19 cellular contexts compared by ENCODE assay signal in the genomic region with DNA sequence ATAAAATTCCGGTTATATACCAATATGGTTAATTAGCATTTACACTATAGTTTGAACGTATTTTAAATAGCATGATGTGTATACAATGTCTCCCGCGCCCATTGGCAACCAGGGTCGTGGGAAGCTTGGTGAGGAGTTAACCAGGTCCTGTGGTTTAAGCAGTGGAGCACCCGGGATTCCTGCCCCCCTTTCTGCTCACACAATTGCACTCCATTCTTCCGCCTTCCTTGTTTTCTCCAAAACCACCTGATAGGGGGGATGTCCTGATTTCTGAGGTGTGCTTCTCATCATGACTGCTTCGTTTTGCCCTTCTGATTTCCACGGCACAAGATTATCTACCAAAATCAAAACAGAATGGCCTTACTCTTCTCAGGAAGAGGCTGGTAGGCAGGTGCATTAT. TPM values are rescaled to one million over a fixed set of nuclear protein-coding genes. Genes with fewer than 3 reads are reported as not detected.
A peak's percentile ranks its signal among the peaks of the same experiment; 100 is the strongest.
DNase-seq lines count a peak whose midpoint lies in the region; ATAC-seq, FAIRE-seq and TF ChIP-seq lines count a peak whose summit lies in the region.
"Had no signal": no experiment of that assay in that cellular context is flagged by ENCODE, and none has a peak within 500 bp of the region (broad histone marks: within the 10 kb centered on the region; RNA-seq: fewer than 3 reads in every experiment).

No MANE protein-coding gene starts in this region.

- TF ChIP-seq RAD21 in HepG2 (CRISPR knock-in tag; IDR thresholded peaks at IDR 0.05) = no peak

- no peak for TF ChIP-seq POLR2A in HepG2 (IDR thresholded peaks at IDR 0.05; ENCODE audit: insufficient read depth in 1 of 2, low read depth in 2 of 2, low read length in 2 of 2)

- H3K9me3 ChIP-seq in DND-41 (ENCODE audit: insufficient read depth, low read length, severe bottlenecking) (no peaks in the 10 kb centered on the region), PC-3 (ENCODE audit: low read length) (no peaks in the 10 kb centered on the region), mammary epithelial cell (replicated peaks; ENCODE audit: insufficient read depth, low read length) (no peaks in the 10 kb centered on the region), neural progenitor cell (ENCODE audit: low read depth) (no peaks in the 10 kb centered on the region), HepG2 (ENCODE audit: low read length) (no peaks in the 10 kb centered on the region)
- H3K9me3 ChIP-seq: HAP-1 had no signal

- H3K27ac ChIP-seq in DND-41 (ENCODE audit: low read length) = 0 out of 2 replicates have a peak overlapping the region, but pooled peaks have one; percentile 11
- H3K27ac ChIP-seq in PC-3 (ENCODE audit: low read length) = no peak overlapping the region
- no peak overlapping the region for H3K27ac ChIP-seq in mammary epithelial cell (ENCODE audit: insufficient read depth, low read depth, low read length)
- H3K27ac ChIP-seq in neural progenitor cell = no peak overlapping the region
- no peak overlapping the region for H3K27ac ChIP-seq in HepG2 (ENCODE audit: extremely low read length, insufficient read depth, low read length)
- H3K27ac ChIP-seq: BLaER1 treated with 17β-estradiol and CSF1 and Interleukin-3, amounts not matched to agents 10 nM and 100 nM; KMS-11 had no signal

- TSS peak; percentile 4 for BruUV-seq in PC-3 (replicated peaks; lab: Mats Ljungman, UMichigan)
- BruUV-seq in mammary epithelial cell (replicated peaks; lab: Mats Ljungman, UMichigan) = TSS peak; percentile 62
- no TSS peak for BruUV-seq in HepG2 (replicated peaks; lab: Mats Ljungman, UMichigan)

- POLR2A ChIA-PET in PC-3 (lab: Charles Lee; ENCODE audit: unreplicated experiment) = no interaction called here
- POLR2A ChIA-PET in activated CD4-positive, alpha-beta T cell treated with anti-CD3 and anti-CD28 coated beads for 36 hours (lab: Charles Lee) = interaction anchor here (0.7 kb wide), 1 partner anchor 16 kb away, joined by 3 read pairs; no protein-coding TSS in a partner anchor
- POLR2A ChIA-PET in HepG2 (lab: Yijun Ruan, JAX) = no interaction called here

- in situ Hi-C loops in mammary epithelial cell (cut with MboI; ENCODE audit: low sequenced_read_pairs in 2 of 2) = no loop called here
- in situ Hi-C loops in HepG2 (cut with HindIII; ENCODE audit: extremely low pct_ligation_motif_present, low pct_unique_long_range_greater_than_20kb) = no loop called here

- no peak overlapping the region for H3K27ac Mint-ChIP-seq in neural progenitor cell
- no peak overlapping the region for H3K27ac Mint-ChIP-seq in activated CD4-positive, alpha-beta T cell treated with anti-CD3 and anti-CD28 coated beads for 36 hours
- H3K27ac Mint-ChIP-seq: B cell; CD8-positive, alpha-beta T cell had no signal

- TF ChIP-seq EP300 in HepG2 (IDR thresholded peaks at IDR 0.05; ENCODE audit: low read depth in 2 of 2, low read length in 2 of 2) (no peak), HepG2 (CRISPR knock-in tag; IDR thresholded peaks at IDR 0.05; ENCODE audit: borderline replicate concordance) (no peak)

- peaks cover 3% of the 10 kb centered on the region for H3K9me3 Mint-ChIP-seq in neural progenitor cell
- H3K9me3 Mint-ChIP-seq in activated CD4-positive, alpha-beta T cell treated with anti-CD3 and anti-CD28 coated beads for 36 hours (ENCODE audit: low read depth) = peaks cover 5% of the 10 kb centered on the region
- H3K9me3 Mint-ChIP-seq: CD8-positive, alpha-beta T cell had no signal

- H3K4me3 ChIP-seq in DND-41 (ENCODE audit: low read depth in 1 of 2, low read length in 2 of 2) = no peak overlapping the region
- H3K4me3 ChIP-seq in PC-3 (ENCODE audit: low read length) = no peak overlapping the region
- no peak overlapping the region for H3K4me3 ChIP-seq in mammary epithelial cell (replicated peaks in 1 of 3; ENCODE audit: insufficient read depth in 1 of 3, low read depth in 2 of 3, low read length in 3 of 3)
- H3K4me3 ChIP-seq in neural progenitor cell = no peak overlapping the region
- no peak overlapping the region for H3K4me3 ChIP-seq in HepG2 (replicated peaks in 1 of 3; ENCODE audit: insufficient read depth in 1 of 3, low read depth in 2 of 3, low read length in 3 of 3)
- H3K4me3 ChIP-seq: BLaER1 treated with 17β-estradiol and CSF1 and Interleukin-3, amounts not matched to agents 10 nM and 100 nM; HAP-1 had no signal

- WGBS in mammary epithelial cell (ENCODE audit: low coverage, missing lambda C conversion rate) = 82% methylated on average over 9 of the region's 9 CpGs
- WGBS in HepG2 (ENCODE audit: low lambda C conversion rate) = 95% methylated on average over 9 of the region's 9 CpGs

- dilution Hi-C loops in mammary epithelial cell (cut with HindIII; ENCODE audit: low sequenced_read_pairs) = no loop called here

- no peaks in the 10 kb centered on the region for H3K79me2 ChIP-seq in DND-41 (ENCODE audit: insufficient read depth, low read length)
- H3K79me2 ChIP-seq in PC-3 (ENCODE audit: low read length) = no peaks in the 10 kb centered on the region
- no peaks in the 10 kb centered on the region for H3K79me2 ChIP-seq in mammary epithelial cell (ENCODE audit: insufficient read depth, low read length)
- no peaks in the 10 kb centered on the region for H3K79me2 ChIP-seq in neural progenitor cell (ENCODE audit: low read depth)
- H3K79me2 ChIP-seq in HepG2 (ENCODE audit: insufficient read depth, low read length) = no peaks in the 10 kb centered on the region

- no peaks in the 10 kb centered on the region for H3F3A ChIP-seq in PC-3 (ENCODE audit: low read length, unreplicated experiment)
- H3F3A ChIP-seq in neural progenitor cell (ENCODE audit: low read depth) = peaks cover 5% of the 10 kb centered on the region

- H4K20me1 ChIP-seq in DND-41 (ENCODE audit: insufficient read depth, low read length) (no peaks in the 10 kb centered on the region), PC-3 (ENCODE audit: low read length) (no peaks in the 10 kb centered on the region), mammary epithelial cell (ENCODE audit: insufficient read depth, low read length) (no peaks in the 10 kb centered on the region), neural progenitor cell (ENCODE audit: low read depth) (no peaks in the 10 kb centered on the region), HepG2 (ENCODE audit: insufficient read depth, low read length) (no peaks in the 10 kb centered on the region)

- H3K36me3 Mint-ChIP-seq in neural progenitor cell = peaks cover 13% of the 10 kb centered on the region
- peaks cover 7% of the 10 kb centered on the region for H3K36me3 Mint-ChIP-seq in activated CD4-positive, alpha-beta T cell treated with anti-CD3 and anti-CD28 coated beads for 36 hours (ENCODE audit: low read depth)

- H3K4me2 ChIP-seq in DND-41 (ENCODE audit: insufficient read depth, low read length) = no peak overlapping the region
- no peak overlapping the region for H3K4me2 ChIP-seq in PC-3 (ENCODE audit: low read length)
- no peak overlapping the region for H3K4me2 ChIP-seq in mammary epithelial cell (ENCODE audit: insufficient read depth, low read depth, low read length)
- no peak overlapping the region for H3K4me2 ChIP-seq in neural progenitor cell
- H3K4me2 ChIP-seq in HepG2 (ENCODE audit: low read depth, low read length) = no peak overlapping the region
- H3K4me2 ChIP-seq: BLaER1 treated with 17β-estradiol and CSF1 and Interleukin-3, amounts not matched to agents 10 nM and 100 nM; KMS-11 had no signal

- H2AFZ ChIP-seq in DND-41 (ENCODE audit: low read depth, low read length) = no peak overlapping the region
- H2AFZ ChIP-seq in PC-3 (ENCODE audit: low read length) = no peak overlapping the region
- no peak overlapping the region for H2AFZ ChIP-seq in mammary epithelial cell (ENCODE audit: low read depth, low read length)
- H2AFZ ChIP-seq in neural progenitor cell (replicated peaks) = no peak overlapping the region
- H2AFZ ChIP-seq in HepG2 (ENCODE audit: low read length) = no peak overlapping the region

- H3K4me1 Mint-ChIP-seq in neural progenitor cell = peaks cover 3% of the 10 kb centered on the region
- H3K4me1 Mint-ChIP-seq in activated CD4-positive, alpha-beta T cell treated with anti-CD3 and anti-CD28 coated beads for 36 hours = no peaks in the 10 kb centered on the region
- H3K4me1 Mint-ChIP-seq: B cell had no signal

- H3K36me3 ChIP-seq in DND-41 (ENCODE audit: insufficient read depth, low read length) (peaks cover 8% of the 10 kb centered on the region), PC-3 (ENCODE audit: low read depth, low read length) (no peaks in the 10 kb centered on the region), mammary epithelial cell (ENCODE audit: insufficient read depth, low read length) (no peaks in the 10 kb centered on the region), neural progenitor cell (no peaks in the 10 kb centered on the region), HepG2 (replicated peaks in 1 of 2; ENCODE audit: control insufficient read depth in 1 of 2, insufficient read depth in 2 of 2, low read length in 2 of 2) (peaks cover 15 to 20% of the 10 kb centered on the region in 2 experiments)
- H3K36me3 ChIP-seq: HAP-1 had no signal

- no peak overlapping the region for H3K4me3 Mint-ChIP-seq in neural progenitor cell
- no peak overlapping the region for H3K4me3 Mint-ChIP-seq in activated CD4-positive, alpha-beta T cell treated with anti-CD3 and anti-CD28 coated beads for 36 hours
- H3K4me3 Mint-ChIP-seq: B cell; CD8-positive, alpha-beta T cell had no signal

- DNase-seq in DND-41 = no peak
- DNase-seq in PC-3 = no peak
- no peak for DNase-seq in mammary epithelial cell
- peak; percentile 1 for DNase-seq in neural progenitor cell (ENCODE audit: low spot score)
- DNase-seq in D341Med (ENCODE audit: low spot score) = no peak
- no peak for DNase-seq in activated CD4-positive, alpha-beta T cell treated with anti-CD3 and anti-CD28 coated beads for 36 hours
- no peak for DNase-seq in HepG2 (ENCODE audit: low spot score)
- DNase-seq: 8988T; Calu3; CD8-positive, alpha-beta T cell; GF-D8 had no signal

- intact Hi-C loops in PC-3 (cut with micrococcal nuclease) = no loop called here
- intact Hi-C loops in mammary epithelial cell (cut with micrococcal nuclease) = no loop called here
- intact Hi-C loops in activated CD4-positive, alpha-beta T cell treated with anti-CD3 and anti-CD28 coated beads for 36 hours (cut with DNase I, micrococcal nuclease) = no loop called here
- intact Hi-C loops in HepG2 (cut with micrococcal nuclease; ENCODE audit: unreplicated experiment) = no loop called here

- ATAC-seq in DND-41 (ENCODE audit: insufficient read depth, low read depth) = no peak
- no peak for ATAC-seq in PC-3
- no peak for ATAC-seq in HG03039 (IDR thresholded peaks at IDR 0.05; ENCODE audit: unreplicated experiment)
- ATAC-seq in activated CD4-positive, alpha-beta T cell treated with anti-CD3 and anti-CD28 coated beads for 36 hours = no peak
- no peak for ATAC-seq in HepG2
- ATAC-seq: CD8-positive, alpha-beta T cell had no signal

- CTCF ChIA-PET in PC-3 (lab: Charles Lee) = no interaction called here
- CTCF ChIA-PET in mammary epithelial cell (lab: Charles Lee; ENCODE audit: low non-redundant PET) = no interaction called here
- CTCF ChIA-PET in activated CD4-positive, alpha-beta T cell treated with anti-CD3 and anti-CD28 coated beads for 36 hours (lab: Charles Lee) = no interaction called here
- CTCF ChIA-PET in HepG2 (lab: Yijun Ruan, JAX; ENCODE audit: low intra/inter-chr PET ratio, low total read pairs) = no interaction called here

- H3K27me3 ChIP-seq in DND-41 (ENCODE audit: insufficient read depth, low read length, poor library complexity) (no peaks in the 10 kb centered on the region), PC-3 (ENCODE audit: low read length) (no peaks in the 10 kb centered on the region), mammary epithelial cell (ENCODE audit: insufficient read depth, low read length) (no peaks in the 10 kb centered on the region), neural progenitor cell (no peaks in the 10 kb centered on the region), HepG2 (ENCODE audit: control insufficient read depth in 1 of 2, insufficient read depth in 2 of 2, low read length in 2 of 2) (no peaks in the 10 kb centered on the region)
- H3K27me3 ChIP-seq: BLaER1 treated with 17β-estradiol and CSF1 and Interleukin-3, amounts not matched to agents 10 nM and 100 nM had no signal

- FAIRE-seq in HepG2 (lab: Jason Lieb, UNC) = no peak
- FAIRE-seq: GM12891, GM19239, HTR-8/SVneo had no signal

- H3K27me3 Mint-ChIP-seq in neural progenitor cell (ENCODE audit: insufficient read depth, low read depth) = peaks cover 2% of the 10 kb centered on the region
- no peaks in the 10 kb centered on the region for H3K27me3 Mint-ChIP-seq in activated CD4-positive, alpha-beta T cell treated with anti-CD3 and anti-CD28 coated beads for 36 hours
- H3K27me3 Mint-ChIP-seq: B cell had no signal

- H3K4me1 ChIP-seq in DND-41 (ENCODE audit: insufficient read depth, low read length) (no peaks in the 10 kb centered on the region), PC-3 (ENCODE audit: insufficient read depth, low read length) (no peaks in the 10 kb centered on the region), mammary epithelial cell (ENCODE audit: insufficient read depth, low read length) (no peaks in the 10 kb centered on the region), neural progenitor cell (peaks cover 8% of the 10 kb centered on the region), HepG2 (ENCODE audit: insufficient read depth, low read length) (no peaks in the 10 kb centered on the region)
- H3K4me1 ChIP-seq: HAP-1 had no signal

- no peak overlapping the region for H3K9ac ChIP-seq in DND-41 (ENCODE audit: low read depth, low read length)
- no peak overlapping the region for H3K9ac ChIP-seq in PC-3 (ENCODE audit: low read length)
- no peak overlapping the region for H3K9ac ChIP-seq in mammary epithelial cell (ENCODE audit: insufficient read depth, low read length)
- no peak overlapping the region for H3K9ac ChIP-seq in neural progenitor cell
- H3K9ac ChIP-seq in HepG2 (ENCODE audit: insufficient read depth, low read depth, low read length) = no peak overlapping the region
- H3K9ac ChIP-seq: BLaER1 treated with 17β-estradiol and CSF1 and Interleukin-3, amounts not matched to agents 10 nM and 100 nM; KMS-11 had no signal

- no peaks in the 10 kb centered on the region for H3K9me2 ChIP-seq in PC-3 (replicated peaks; ENCODE audit: low read length)

- TF ChIP-seq CTCF in DND-41 (IDR thresholded peaks at IDR 0.05; ENCODE audit: borderline replicate concordance, extremely low read depth, low read length, poor library complexity, severe bottlenecking) = no peak
- no peak for TF ChIP-seq CTCF in PC-3 (conservative IDR thresholded peaks at IDR 0.05; ENCODE audit: low read depth, low read length)
- TF ChIP-seq CTCF in mammary epithelial cell (conservative IDR thresholded peaks at IDR 0.05 in 1 of 2, IDR thresholded peaks at IDR 0.05 in 1 of 2; ENCODE audit: extremely low read depth in 1 of 2, insufficient read depth in 1 of 2, low read depth in 1 of 2, low read length in 2 of 2) = no peak
- TF ChIP-seq CTCF in neural progenitor cell (IDR thresholded peaks at IDR 0.05) = no peak
- no peak for TF ChIP-seq CTCF in HepG2 (CRISPR knock-in tag; IDR thresholded peaks at IDR 0.05)

RNA-seq across cellular contexts. Expression of a gene that starts 35.8 kb away (rescaled TPM):
- total RNA-seq in PC-3 (2014; rRNA removed) = 19.6 and 20.2 TPM in 2 replicates
- 10 to 100 TPM; 44.9 to 79.0 TPM for total RNA-seq in mammary epithelial cell
- polyA plus RNA-seq in mammary epithelial cell = 40.2 TPM
- polyA minus RNA-seq in mammary epithelial cell = 61.3 TPM
- 27.8 and 29.5 TPM in 2 replicates for total RNA-seq in neural progenitor cell (ENCODE audit: low replicate concordance)
- 10 to 100 TPM; 14.0 to 17.6 TPM for total RNA-seq in activated CD4-positive, alpha-beta T cell treated with anti-CD3 and anti-CD28 coated beads for 36 hours
- total RNA-seq in HepG2 (2016; rRNA removed; fragmentation: Illumina TruSeq; extraction: Trizol) = 27.1 and 29.4 TPM in 2 replicates
- total RNA-seq in HepG2 (2016; cell fraction: cytosol; rRNA removed; fragmentation: Illumina TruSeq; extraction: Trizol; ENCODE audit: low read depth) = 42.3 and 43.2 TPM in 2 replicates
- total RNA-seq in HepG2 (2016; cell fraction: insoluble cytoplasmic fraction; rRNA removed; fragmentation: Illumina TruSeq; extraction: Trizol) = 26.8 and 26.9 TPM in 2 replicates
- total RNA-seq in HepG2 (2016; cell fraction: membrane; rRNA removed; fragmentation: Illumina TruSeq; extraction: Trizol) = 52.2 and 60.9 TPM in 2 replicates
- 20.0 and 20.6 TPM in 2 replicates for total RNA-seq in HepG2 (2016; cell fraction: nucleus; rRNA removed; fragmentation: Illumina TruSeq; extraction: Trizol)
- 135 and 141 TPM in 2 replicates for polyA plus RNA-seq in HepG2 (2011; rRNA removed)
- polyA plus RNA-seq in HepG2 (2011; cell fraction: cytosol; rRNA removed) = 141 and 148 TPM in 2 replicates
- 91.7 and 99.3 TPM in 2 replicates for polyA plus RNA-seq in HepG2 (2011; cell fraction: nucleus; rRNA removed)
- 48.1 and 57.2 TPM in 2 replicates for polyA plus RNA-seq in HepG2 (2012)
- polyA plus RNA-seq in HepG2 (2016; cell fraction: cytosol; fragmentation: Illumina TruSeq; extraction: Trizol; ENCODE audit: low read depth) = 45.3 and 47.3 TPM in 2 replicates
- 33.2 and 35.9 TPM in 2 replicates for polyA plus RNA-seq in HepG2 (2016; cell fraction: insoluble cytoplasmic fraction; fragmentation: Illumina TruSeq; extraction: Trizol; ENCODE audit: low read depth)
- polyA plus RNA-seq in HepG2 (2016; cell fraction: membrane; fragmentation: Illumina TruSeq; extraction: Trizol; ENCODE audit: low read depth) = 57.1 and 57.2 TPM in 2 replicates
- polyA plus RNA-seq in HepG2 (2016; cell fraction: nucleus; fragmentation: Illumina TruSeq; extraction: Trizol; ENCODE audit: insufficient read depth, low read depth) = 21.9 and 35.2 TPM in 2 replicates
- polyA minus RNA-seq in HepG2 (2011; rRNA and poly(A)+ RNA removed; ENCODE audit: low replicate concordance) = 18.4 and 144 TPM in 2 replicates
- 64.7 and 68.0 TPM in 2 replicates for polyA minus RNA-seq in HepG2 (2011; cell fraction: cytosol; rRNA and poly(A)+ RNA removed)
- polyA minus RNA-seq in HepG2 (2011; cell fraction: nucleus; rRNA and poly(A)+ RNA removed) = 130 and 135 TPM in 2 replicates
